In genomic region chr5:98769006-98769255, GRCh38 we compare ENCODE assay signal across 8 cellular contexts. TPM values are rescaled to one million over a fixed set of nuclear protein-coding genes. Genes with fewer than 3 reads are reported as not detected.
DNase-seq lines count a peak whose midpoint lies in the region; ATAC-seq, FAIRE-seq and TF ChIP-seq lines count a peak whose summit lies in the region.

No MANE protein-coding gene starts in this region.

- no peak for DNase-seq in CD14-positive monocyte (ENCODE audit: low spot score)
- no peak for DNase-seq in astrocyte (ENCODE audit: low read depth)
- DNase-seq in ureter (ENCODE audit: low spot score) = no peak

- H3K27ac ChIP-seq in OCI-LY1 (ENCODE audit: low read depth, low read length, poor library complexity, severe bottlenecking) (no peak overlapping the region), astrocyte (ENCODE audit: low read depth, low read length) (peak overlapping the region; percentile 84), skeletal muscle tissue (ENCODE audit: low read depth, low read length) (no peak overlapping the region)

- H3K27me3 ChIP-seq in OCI-LY1 (ENCODE audit: insufficient read depth, low read length) (no peaks in the 10 kb centered on the region), astrocyte (ENCODE audit: insufficient read depth, low read length) (no peaks in the 10 kb centered on the region), skeletal muscle tissue (ENCODE audit: control insufficient read depth in 3 of 3, insufficient read depth in 3 of 3, low read length in 3 of 3) (no peaks in the 10 kb centered on the region)

- TF ChIP-seq CTCF in CD14-positive monocyte (IDR thresholded peaks at IDR 0.05) (no peak), OCI-LY1 (IDR thresholded peaks at IDR 0.05; ENCODE audit: low read length) (peak; percentile 39; the same call in 1 of the 2 replicates), astrocyte (IDR thresholded peaks at IDR 0.05; ENCODE audit: insufficient read depth, low read depth, low read length) (peak; percentile 29)

- H3K79me2 ChIP-seq in OCI-LY1 (ENCODE audit: insufficient read depth, low read length) = no peaks in the 10 kb centered on the region
- peaks cover 43% of the 10 kb centered on the region for H3K79me2 ChIP-seq in astrocyte (ENCODE audit: insufficient read depth, low read length)

- peak overlapping the region; percentile 89 to 91 for H3K4me3 Mint-ChIP-seq in CD14-positive monocyte
- H3K4me3 Mint-ChIP-seq in astrocyte (ENCODE audit: unreplicated experiment) = peak overlapping the region; percentile 99

- H3K9me3 Mint-ChIP-seq in CD14-positive monocyte (peaks cover 7 to 45% (median 35%) of the 10 kb centered on the region in 7 donors), astrocyte (ENCODE audit: unreplicated experiment) (no peaks in the 10 kb centered on the region)

- peaks cover 66 to 90% (median 79%) of the 10 kb centered on the region in 3 donors for H3K27me3 Mint-ChIP-seq in CD14-positive monocyte (ENCODE audit: low read depth in 3 of 3)
- no peaks in the 10 kb centered on the region for H3K27me3 Mint-ChIP-seq in astrocyte (ENCODE audit: low read depth, unreplicated experiment)

- intact Hi-C loops in CD14-positive monocyte (cut with micrococcal nuclease) = no loop called here

- H3K9me3 ChIP-seq in OCI-LY1 (ENCODE audit: low read length) (no peaks in the 10 kb centered on the region), astrocyte (ENCODE audit: insufficient read depth, low read depth, low read length) (no peaks in the 10 kb centered on the region), iPS-18c (ENCODE audit: control insufficient read depth, insufficient read depth, low read length) (peaks cover 3% of the 10 kb centered on the region), skeletal muscle tissue (ENCODE audit: control insufficient read depth in 3 of 3, low read length in 3 of 3) (no peaks in the 10 kb centered on the region)

- H3K4me2 ChIP-seq in OCI-LY1 (ENCODE audit: low read length) (peak overlapping the region; percentile 40), astrocyte (ENCODE audit: low read length) (peak overlapping the region; percentile 87)

- H4K20me1 ChIP-seq in OCI-LY1 (ENCODE audit: insufficient read depth, low read length) (no peaks in the 10 kb centered on the region), astrocyte (ENCODE audit: insufficient read depth, low read length) (no peaks in the 10 kb centered on the region)

- no peak overlapping the region for H3K27ac Mint-ChIP-seq in CD14-positive monocyte
- H3K27ac Mint-ChIP-seq in astrocyte (ENCODE audit: unreplicated experiment) = no peak overlapping the region

- peaks cover 46% of the 10 kb centered on the region for H3K4me1 Mint-ChIP-seq in CD14-positive monocyte
- H3K4me1 Mint-ChIP-seq in astrocyte (ENCODE audit: low read depth, unreplicated experiment) = peaks cover 23% of the 10 kb centered on the region

- H3K36me3 Mint-ChIP-seq in CD14-positive monocyte = peaks cover 12 to 16% of the 10 kb centered on the region in 2 donors
- H3K36me3 Mint-ChIP-seq in astrocyte (ENCODE audit: low read depth, unreplicated experiment) = no peaks in the 10 kb centered on the region

- no peak for FAIRE-seq in astrocyte (lab: Jason Lieb, UNC)

- H3K36me3 ChIP-seq in OCI-LY1 (ENCODE audit: insufficient read depth, low read length) (no peaks in the 10 kb centered on the region), astrocyte (ENCODE audit: insufficient read depth, low read length) (no peaks in the 10 kb centered on the region), skeletal muscle tissue (ENCODE audit: control insufficient read depth in 3 of 3, insufficient read depth in 3 of 3, low read length in 3 of 3) (no peaks in the 10 kb centered on the region)

- no peaks in the 10 kb centered on the region for H3F3A ChIP-seq in OCI-LY1 (ENCODE audit: insufficient read depth, low read length)

- peaks cover 37% of the 10 kb centered on the region for H3K4me1 ChIP-seq in OCI-LY1 (ENCODE audit: insufficient read depth, low read length, severe bottlenecking)
- peaks cover 10% of the 10 kb centered on the region for H3K4me1 ChIP-seq in astrocyte (ENCODE audit: insufficient read depth, low read length)
- peaks cover 24 to 32% (median 30%) of the 10 kb centered on the region in 3 donors for H3K4me1 ChIP-seq in skeletal muscle tissue (ENCODE audit: control insufficient read depth in 3 of 3, insufficient read depth in 3 of 3, low read length in 3 of 3)

- H2AFZ ChIP-seq in OCI-LY1 (ENCODE audit: low read length) (no peak overlapping the region), astrocyte (ENCODE audit: low read depth, low read length) (peak overlapping the region; percentile 75)

- no peak for ATAC-seq in GM18511 (IDR thresholded peaks at IDR 0.05; ENCODE audit: unreplicated experiment)
- ATAC-seq in HG03196 (IDR thresholded peaks at IDR 0.05; ENCODE audit: unreplicated experiment) = no peak

- no peak overlapping the region for H3K9ac ChIP-seq in OCI-LY1 (ENCODE audit: low read length)
- peak overlapping the region; percentile 98 for H3K9ac ChIP-seq in astrocyte (ENCODE audit: low read length)
- peak overlapping the region; percentile 74 to 84 (median 82) for H3K9ac ChIP-seq in skeletal muscle tissue (ENCODE audit: low read depth in 1 of 3, low read length in 3 of 3)

- H3K9me2 ChIP-seq in OCI-LY1 (ENCODE audit: low read depth, low read length) = no peaks in the 10 kb centered on the region

- H3K4me3 ChIP-seq in OCI-LY1 (ENCODE audit: low read depth, low read length, poor library complexity, severe bottlenecking) (peak overlapping the region; percentile 31), astrocyte (ENCODE audit: insufficient read depth, low read depth, low read length) (peak overlapping the region; percentile 79), iPS-18c (ENCODE audit: insufficient read depth, low read depth, low read length) (peak overlapping the region; percentile 81), skeletal muscle tissue (ENCODE audit: low read length in 3 of 3) (peak overlapping the region; percentile 67 to 87 (median 78))

RNA-seq across cellular contexts. Expression of gene RGMB, which starts 4.5 kb away (rescaled TPM):
- polyA plus RNA-seq in CD14-positive monocyte = under 1 TPM in 1 of 2 donors, not detected in 1; 0.12 TPM
- total RNA-seq in astrocyte (42.8 and 48.7 TPM in 2 replicates), skeletal muscle tissue (29.7 TPM), ureter (20.0 TPM)

Comparison
In these comparisons a context has a peak if more than half of its experiments do, and no peak if none do; other contexts are left out.
1. H3K4me3 ChIP-seq: peak in every context shown above with its lines; median percentile 81 in iPS-18c; 79 in astrocyte; 78 in skeletal muscle tissue; 31 in OCI-LY1.